8 cellular contexts compared by ENCODE assay signal in genomic region chr9:120868676-120869359, GRCh38. TPM values are rescaled to one million over a fixed set of nuclear protein-coding genes. Genes with fewer than 3 reads are reported as not detected.
DNase-seq lines count a peak whose midpoint lies in the region; ATAC-seq, FAIRE-seq and TF ChIP-seq lines count a peak whose summit lies in the region.

No MANE protein-coding gene starts in this region.

- peaks cover 0 to 1% (median 0%) of the 10 kb centered on the region in 7 donors for H3K9me3 Mint-ChIP-seq in CD4-positive, CD25-positive, alpha-beta regulatory T cell

- H3K27ac ChIP-seq in CD4-positive, CD25-positive, alpha-beta regulatory T cell (ENCODE audit: insufficient read depth, low read length, poor library complexity, severe bottlenecking): peak overlapping the region; percentile 90
- H3K27ac ChIP-seq in RWPE2 (ENCODE audit: poor library complexity, severe bottlenecking) (peak overlapping the region; percentile 40), substantia nigra (ENCODE audit: low read depth, low read length, poor library complexity, severe bottlenecking) (peak overlapping the region; percentile 94)

- ATAC-seq in CD4-positive, CD25-positive, alpha-beta regulatory T cell (ENCODE audit: low read depth in 2 of 2): peak; percentile 86
- ATAC-seq in GM19328 (IDR thresholded peaks at IDR 0.05; ENCODE audit: unreplicated experiment) (peak; percentile 95), HG03520 (IDR thresholded peaks at IDR 0.05; ENCODE audit: unreplicated experiment) (peak; percentile 87), RWPE2 (ENCODE audit: low read depth) (peak; percentile 94)

- H3K4me3 Mint-ChIP-seq in CD4-positive, CD25-positive, alpha-beta regulatory T cell: peak overlapping the region; percentile 86 to 94 (median 90)

- H3K36me3 Mint-ChIP-seq in CD4-positive, CD25-positive, alpha-beta regulatory T cell: peaks cover 28% of the 10 kb centered on the region

- H3K36me3 ChIP-seq in CD4-positive, CD25-positive, alpha-beta regulatory T cell (ENCODE audit: control insufficient read depth, insufficient read depth, low read length): peaks cover 60% of the 10 kb centered on the region
- peaks cover 83% of the 10 kb centered on the region for H3K36me3 ChIP-seq in RWPE2 (ENCODE audit: low read depth)

- H3K27ac Mint-ChIP-seq in CD4-positive, CD25-positive, alpha-beta regulatory T cell: peak overlapping the region; percentile 93 to 98 (median 97)

- FAIRE-seq in frontal cortex (lab: Jason Lieb, UNC): no peak

- peaks cover 6 to 45% (median 27%) of the 10 kb centered on the region in 4 donors for H3K4me1 Mint-ChIP-seq in CD4-positive, CD25-positive, alpha-beta regulatory T cell

- H3K4me1 ChIP-seq in CD4-positive, CD25-positive, alpha-beta regulatory T cell (ENCODE audit: control insufficient read depth, insufficient read depth, low read length, poor library complexity, severe bottlenecking): peaks cover 38% of the 10 kb centered on the region
- H3K4me1 ChIP-seq in RWPE2 (ENCODE audit: insufficient read depth, poor library complexity, severe bottlenecking): peaks cover 14% of the 10 kb centered on the region

- no peaks in the 10 kb centered on the region for H3K27me3 Mint-ChIP-seq in CD4-positive, CD25-positive, alpha-beta regulatory T cell

- no peak for TF ChIP-seq CTCF in RWPE2 (IDR thresholded peaks at IDR 0.05; ENCODE audit: poor library complexity, severe bottlenecking)

- peak overlapping the region; percentile 66 for H3K4me3 ChIP-seq in CD4-positive, CD25-positive, alpha-beta regulatory T cell (ENCODE audit: low read depth, low read length)
- peak overlapping the region; percentile 18 for H3K4me3 ChIP-seq in RWPE2 (ENCODE audit: severe bottlenecking)

- peak; percentile 94 to 97 (median 96) for DNase-seq in CD4-positive, CD25-positive, alpha-beta regulatory T cell
- DNase-seq in RWPE2 (ENCODE audit: low spot score): peak; percentile 99
- DNase-seq in activated naive CD4-positive, alpha-beta T cell (lab: John Stamatoyannopoulos, UW): peak; percentile 90 to 99 (median 97)
- DNase-seq in frontal cortex (ENCODE audit: low spot score in 2 of 2): peak; percentile 89 to 92
- peak; percentile 72 for DNase-seq in non-pigmented ciliary epithelial cell (ENCODE audit: low read depth)
- DNase-seq in substantia nigra (lab: John Stamatoyannopoulos, UW): peak; percentile 61 to 96 (median 89)

- no peaks in the 10 kb centered on the region for H3K9me3 ChIP-seq in CD4-positive, CD25-positive, alpha-beta regulatory T cell (ENCODE audit: control insufficient read depth in 2 of 2, low read length in 2 of 2)
- no peaks in the 10 kb centered on the region for H3K9me3 ChIP-seq in RWPE2 (ENCODE audit: severe bottlenecking)

- H3K27me3 ChIP-seq in CD4-positive, CD25-positive, alpha-beta regulatory T cell (ENCODE audit: control insufficient read depth, insufficient read depth, low read length): no peaks in the 10 kb centered on the region
- no peaks in the 10 kb centered on the region for H3K27me3 ChIP-seq in RWPE2 (ENCODE audit: insufficient read depth, poor library complexity, severe bottlenecking)

RNA-seq across cellular contexts. Expression of gene PHF19, which starts 8.2 kb away (rescaled TPM):
- total RNA-seq in CD4-positive, CD25-positive, alpha-beta regulatory T cell: 149 TPM
- 10 to 100 TPM; 21.4 to 43.2 (median 31.9) TPM for polyA plus RNA-seq in CD4-positive, CD25-positive, alpha-beta regulatory T cell
- total RNA-seq in frontal cortex: 3.7 TPM

RNA-seq across cellular contexts. Expression of gene PSMD5, which starts 26.1 kb away (rescaled TPM):
- 44.0 TPM for total RNA-seq in CD4-positive, CD25-positive, alpha-beta regulatory T cell
- 10 to 100 TPM; 27.0 to 34.5 (median 29.9) TPM for polyA plus RNA-seq in CD4-positive, CD25-positive, alpha-beta regulatory T cell
- 31.0 TPM for total RNA-seq in frontal cortex

RNA-seq across cellular contexts. Expression of gene TRAF1, which starts 57.8 kb away (rescaled TPM):
- 167 TPM for total RNA-seq in CD4-positive, CD25-positive, alpha-beta regulatory T cell
- 10 to 100 TPM; 13.5 to 18.7 (median 16.5) TPM for polyA plus RNA-seq in CD4-positive, CD25-positive, alpha-beta regulatory T cell
- total RNA-seq in frontal cortex: 1.6 TPM

Comparison
In these comparisons a context has a peak if more than half of its experiments do, and no peak if none do; other contexts are left out.
1. Peak in every context shown above with its lines: DNase-seq, ATAC-seq, H3K4me3 ChIP-seq and H3K27ac ChIP-seq.
2. H3K27ac ChIP-seq: peak in every context shown above with its lines; median percentile 94 in substantia nigra; 90 in CD4-positive, CD25-positive, alpha-beta regulatory T cell; 40 in RWPE2.
3. RNA of gene PHF19, which starts 8.2 kb away (total RNA-seq): 149 TPM in CD4-positive, CD25-positive, alpha-beta regulatory T cell (single experiment); 3.7 TPM in frontal cortex (single experiment); every median in the first group is over 10 times any median in the second.
4. RNA of gene TRAF1, which starts 57.8 kb away (total RNA-seq): 167 TPM in CD4-positive, CD25-positive, alpha-beta regulatory T cell (single experiment); 1.6 TPM in frontal cortex (single experiment); every median in the first group is over 10 times any median in the second.